Comparison of ENCODE assay signal across 22 cellular contexts in the genomic region with DNA sequence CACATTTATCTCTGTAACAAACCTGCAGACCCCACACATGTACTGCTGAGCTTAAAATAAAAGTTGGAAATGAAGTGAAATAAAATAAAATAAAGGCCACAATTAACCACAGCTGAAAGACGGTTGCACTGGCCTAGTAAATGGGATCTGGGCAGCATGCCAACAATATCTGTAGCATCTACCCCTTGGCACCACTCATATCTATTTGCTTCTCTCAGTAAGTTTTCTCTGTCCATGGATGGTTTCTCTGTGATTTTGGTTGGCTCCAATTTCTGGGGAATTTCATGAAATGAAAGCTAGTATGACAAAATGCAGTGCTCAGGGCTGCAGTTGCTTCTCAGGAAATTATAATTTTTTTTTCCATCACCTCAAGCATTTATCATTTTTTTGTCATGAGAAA.
DNase-seq lines count a peak whose midpoint lies in the region; ATAC-seq and TF ChIP-seq lines count a peak whose summit lies in the region.
"Had no signal": no experiment of that assay in that cellular context is flagged by ENCODE, and none has a peak within 500 bp of the region (broad histone marks: within the 10 kb centered on the region; RNA-seq: fewer than 3 reads in every experiment).

No MANE protein-coding gene starts in this region.

- no peaks in the 10 kb centered on the region for H3K36me3 ChIP-seq in HEK293 (ENCODE audit: control insufficient read depth in 2 of 2, insufficient read depth in 1 of 2, low read length in 2 of 2)
- H3K36me3 ChIP-seq: cardiac muscle cell, gastrocnemius medialis, left ventricle myocardium inferior, thoracic aorta had no signal

- POLR2A ChIA-PET in HEK293 (lab: Yijun Ruan, JAX): no interaction called here
- POLR2A ChIA-PET in GM10248 (lab: Yijun Ruan, JAX): no interaction called here

- ATAC-seq in HG02623 (IDR thresholded peaks at IDR 0.05; ENCODE audit: unreplicated experiment): no peak
- ATAC-seq: effector memory CD8-positive, alpha-beta T cell; esophagus mucosa; gastrocnemius medialis; GM23338; natural killer cell; stimulated activated naive B cell treated with anti-CD40 and anti-IgM and Interleukin-4, amounts not matched to agents 10 μg/mL and 1 μg/mL and 100 μg/mL, for 72 hours had no signal

- CTCF ChIA-PET in HEK293 (lab: Yijun Ruan, JAX): no interaction called here
- CTCF ChIA-PET in GM10248 (lab: Yijun Ruan, JAX): interaction anchor here (1.2 to 1.8 kb wide), 2 partner anchors 9 to 15 kb away, joined by 4 to 6 read pairs; no protein-coding TSS in a partner anchor

- no peak overlapping the region for H3K27ac ChIP-seq in HEK293 (ENCODE audit: extremely low read depth, low read depth, low read length)
- H3K27ac ChIP-seq: cardiac muscle cell, coronary artery, gastrocnemius medialis, left ventricle myocardium inferior, thoracic aorta had no signal

- no peaks in the 10 kb centered on the region for H3K9me3 ChIP-seq in HEK293 (ENCODE audit: control insufficient read depth, insufficient read depth, low read depth, low read length)
- H3K9me3 ChIP-seq: gastrocnemius medialis, left ventricle myocardium inferior, thoracic aorta had no signal

- TF ChIP-seq CTCF in HEK293 (tag by site-specific recombination; IDR thresholded peaks at IDR 0.05) (no peak), GM10248 (IDR thresholded peaks at IDR 0.05; ENCODE audit: control extremely low read depth, extremely low read depth, low read depth, missing control alignments) (no peak)

- H3K4me3 ChIP-seq in HEK293 (ENCODE audit: low read depth, low read length): no peak overlapping the region
- H3K4me3 ChIP-seq: cardiac muscle cell, coronary artery, gastrocnemius medialis, GM23338, left ventricle myocardium inferior, thoracic aorta had no signal

- peak; percentile 25 for DNase-seq in NCI-H128 (lab: John Stamatoyannopoulos, UW; ENCODE audit: unreplicated experiment)
- DNase-seq in NCI-H748 (lab: John Stamatoyannopoulos, UW; ENCODE audit: unreplicated experiment): peak; percentile 69
- peak; percentile 2 for DNase-seq in glomerular visceral epithelial cell (ENCODE audit: extremely low spot score)
- DNase-seq in GM10248 (ENCODE audit: extremely low spot score): no peak
- DNase-seq in AG20443 (ENCODE audit: low spot score): no peak
- DNase-seq: activated CD4-positive, alpha-beta T cell treated with anti-CD3 and anti-CD28 coated beads, Interleukin-2, amount 50 U/mL, for 1 hour; activated naive CD4-positive, alpha-beta T cell treated with anti-CD3 and anti-CD28 coated beads, Interleukin-2, amount 10 ng/mL, durations not matched to agents 7 days and 5 days; effector memory CD8-positive, alpha-beta T cell; gastrocnemius medialis; left ventricle myocardium inferior; natural killer cell; NCI-H1436; OCI-M1; stimulated activated CD4-positive, alpha-beta T cell treated with anti-CD3 and anti-CD28 coated beads, Interleukin-4, amount 100 ng/mL, for 24 hours; stimulated activated naive B cell treated with anti-CD40 and anti-IgM and Interleukin-4, amounts not matched to agents 10 μg/mL and 1 μg/mL and 100 μg/mL, for 72 hours had no signal

- no peaks in the 10 kb centered on the region for H3K4me1 ChIP-seq in HEK293 (ENCODE audit: control insufficient read depth, insufficient read depth, low read length)
- H3K4me1 ChIP-seq: gastrocnemius medialis, left ventricle myocardium inferior had no signal

TF ChIP-seq in HEK293, 187 proteins besides CTCF, POLR2A, EP300 and RAD21:
- TF ChIP-seq ZNF394 (tag by site-specific recombination; IDR thresholded peaks at IDR 0.05; ENCODE audit: borderline replicate concordance) (no peak), ZNF341 (tag by site-specific recombination; IDR thresholded peaks at IDR 0.05; ENCODE audit: low read depth) (no peak), ZNF211 (tag by site-specific recombination; IDR thresholded peaks at IDR 0.05; ENCODE audit: low read depth) (no peak), KLF7 (tag by site-specific recombination; IDR thresholded peaks at IDR 0.05; ENCODE audit: borderline replicate concordance) (no peak), ZNF792 (tag by site-specific recombination; IDR thresholded peaks at IDR 0.05) (no peak)
- TF ChIP-seq, protein P1, sequence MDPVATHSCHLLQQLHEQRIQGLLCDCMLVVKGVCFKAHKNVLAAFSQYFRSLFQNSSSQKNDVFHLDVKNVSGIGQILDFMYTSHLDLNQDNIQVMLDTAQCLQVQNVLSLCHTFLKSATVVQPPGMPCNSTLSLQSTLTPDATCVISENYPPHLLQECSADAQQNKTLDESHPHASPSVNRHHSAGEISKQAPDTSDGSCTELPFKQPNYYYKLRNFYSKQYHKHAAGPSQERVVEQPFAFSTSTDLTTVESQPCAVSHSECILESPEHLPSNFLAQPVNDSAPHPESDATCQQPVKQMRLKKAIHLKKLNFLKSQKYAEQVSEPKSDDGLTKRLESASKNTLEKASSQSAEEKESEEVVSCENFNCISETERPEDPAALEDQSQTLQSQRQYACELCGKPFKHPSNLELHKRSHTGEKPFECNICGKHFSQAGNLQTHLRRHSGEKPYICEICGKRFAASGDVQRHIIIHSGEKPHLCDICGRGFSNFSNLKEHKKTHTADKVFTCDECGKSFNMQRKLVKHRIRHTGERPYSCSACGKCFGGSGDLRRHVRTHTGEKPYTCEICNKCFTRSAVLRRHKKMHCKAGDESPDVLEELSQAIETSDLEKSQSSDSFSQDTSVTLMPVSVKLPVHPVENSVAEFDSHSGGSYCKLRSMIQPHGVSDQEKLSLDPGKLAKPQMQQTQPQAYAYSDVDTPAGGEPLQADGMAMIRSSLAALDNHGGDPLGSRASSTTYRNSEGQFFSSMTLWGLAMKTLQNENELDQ (tag by site-specific recombination; IDR thresholded peaks at IDR 0.05; ENCODE audit: low read depth): no peak
- TF ChIP-seq, protein P2, sequence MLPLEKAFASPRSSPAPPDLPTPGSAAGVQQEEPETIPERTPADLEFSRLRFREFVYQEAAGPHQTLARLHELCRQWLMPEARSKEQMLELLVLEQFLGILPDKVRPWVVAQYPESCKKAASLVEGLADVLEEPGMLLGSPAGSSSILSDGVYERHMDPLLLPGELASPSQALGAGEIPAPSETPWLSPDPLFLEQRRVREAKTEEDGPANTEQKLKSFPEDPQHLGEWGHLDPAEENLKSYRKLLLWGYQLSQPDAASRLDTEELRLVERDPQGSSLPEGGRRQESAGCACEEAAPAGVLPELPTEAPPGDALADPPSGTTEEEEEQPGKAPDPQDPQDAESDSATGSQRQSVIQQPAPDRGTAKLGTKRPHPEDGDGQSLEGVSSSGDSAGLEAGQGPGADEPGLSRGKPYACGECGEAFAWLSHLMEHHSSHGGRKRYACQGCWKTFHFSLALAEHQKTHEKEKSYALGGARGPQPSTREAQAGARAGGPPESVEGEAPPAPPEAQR (tag by site-specific recombination; IDR thresholded peaks at IDR 0.05): no peak
- TF ChIP-seq, protein P3, sequence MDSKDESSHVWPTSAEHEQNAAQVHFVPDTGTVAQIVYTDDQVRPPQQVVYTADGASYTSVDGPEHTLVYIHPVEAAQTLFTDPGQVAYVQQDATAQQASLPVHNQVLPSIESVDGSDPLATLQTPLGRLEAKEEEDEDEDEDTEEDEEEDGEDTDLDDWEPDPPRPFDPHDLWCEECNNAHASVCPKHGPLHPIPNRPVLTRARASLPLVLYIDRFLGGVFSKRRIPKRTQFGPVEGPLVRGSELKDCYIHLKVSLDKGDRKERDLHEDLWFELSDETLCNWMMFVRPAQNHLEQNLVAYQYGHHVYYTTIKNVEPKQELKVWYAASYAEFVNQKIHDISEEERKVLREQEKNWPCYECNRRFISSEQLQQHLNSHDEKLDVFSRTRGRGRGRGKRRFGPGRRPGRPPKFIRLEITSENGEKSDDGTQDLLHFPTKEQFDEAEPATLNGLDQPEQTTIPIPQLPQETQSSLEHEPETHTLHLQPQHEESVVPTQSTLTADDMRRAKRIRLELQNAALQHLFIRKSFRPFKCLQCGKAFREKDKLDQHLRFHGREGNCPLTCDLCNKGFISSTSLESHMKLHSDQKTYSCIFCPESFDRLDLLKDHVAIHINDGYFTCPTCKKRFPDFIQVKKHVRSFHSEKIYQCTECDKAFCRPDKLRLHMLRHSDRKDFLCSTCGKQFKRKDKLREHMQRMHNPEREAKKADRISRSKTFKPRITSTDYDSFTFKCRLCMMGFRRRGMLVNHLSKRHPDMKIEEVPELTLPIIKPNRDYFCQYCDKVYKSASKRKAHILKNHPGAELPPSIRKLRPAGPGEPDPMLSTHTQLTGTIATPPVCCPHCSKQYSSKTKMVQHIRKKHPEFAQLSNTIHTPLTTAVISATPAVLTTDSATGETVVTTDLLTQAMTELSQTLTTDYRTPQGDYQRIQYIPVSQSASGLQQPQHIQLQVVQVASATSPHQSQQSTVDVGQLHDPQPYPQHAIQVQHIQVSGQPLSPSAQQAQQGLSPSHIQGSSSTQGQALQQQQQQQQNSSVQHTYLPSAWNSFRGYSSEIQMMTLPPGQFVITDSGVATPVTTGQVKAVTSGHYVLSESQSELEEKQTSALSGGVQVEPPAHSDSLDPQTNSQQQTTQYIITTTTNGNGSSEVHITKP (tag by site-specific recombination; IDR thresholded peaks at IDR 0.05): peak; percentile 58; the same call in 1 of the 2 replicates
TF ChIP-seq in HEK293: peak in this region for 1.

Comparison
In these comparisons a context has a peak if more than half of its experiments do, and no peak if none do; other contexts are left out.
1. DNase-seq: peak in NCI-H128 (single experiment), NCI-H748 (single experiment) and glomerular visceral epithelial cell (single experiment); none in GM10248 (single experiment) and AG20443 (single experiment).